In the genomic region with DNA sequence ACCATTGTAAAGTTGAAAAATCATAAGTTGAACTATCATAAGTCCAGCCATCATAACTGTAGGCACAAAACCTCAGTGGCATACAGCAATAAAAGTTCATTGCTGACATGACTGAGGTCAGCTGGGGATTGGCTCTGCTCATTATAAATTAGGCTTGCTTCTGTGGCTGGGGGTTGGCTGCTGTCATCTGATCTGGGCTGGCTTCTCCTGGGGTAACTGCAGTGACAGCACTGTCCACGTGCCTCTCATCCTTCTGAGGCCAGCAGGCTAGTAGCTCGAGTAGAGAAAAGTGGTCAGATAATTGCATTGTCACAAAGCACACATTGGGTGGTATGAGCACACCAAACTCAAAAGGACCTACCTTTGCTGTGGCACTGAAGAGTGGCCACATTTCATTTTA, we compare ENCODE assay signal across 13 cellular contexts. TPM values are rescaled to one million over a fixed set of nuclear protein-coding genes. Genes with fewer than 3 reads are reported as not detected.
DNase-seq lines count a peak whose midpoint lies in the region; ATAC-seq lines count a peak whose summit lies in the region.
"Had no signal": no experiment of that assay in that cellular context is flagged by ENCODE, and none has a peak within 500 bp of the region (broad histone marks: within the 10 kb centered on the region; RNA-seq: fewer than 3 reads in every experiment).

No MANE protein-coding gene starts in this region.

- H3K4me1 ChIP-seq in subcutaneous abdominal adipose tissue (ENCODE audit: control insufficient read depth in 5 of 5, insufficient read depth in 5 of 5, low read length in 5 of 5): peaks cover 0 to 58% (median 32%) of the 10 kb centered on the region in 5 donors
- H3K4me1 ChIP-seq: BE2C had no signal

- peak overlapping the region; percentile 78 for H3K27ac ChIP-seq in subcutaneous abdominal adipose tissue (ENCODE audit: low read depth, low read length)

- no peaks in the 10 kb centered on the region for H3K36me3 ChIP-seq in subcutaneous abdominal adipose tissue (ENCODE audit: control insufficient read depth in 5 of 5, insufficient read depth in 5 of 5, low read length in 5 of 5)
- H3K36me3 ChIP-seq: BE2C, tibial artery had no signal

- peaks cover 3% of the 10 kb centered on the region for H3K9me3 Mint-ChIP-seq in activated naive CD4-positive, alpha-beta T cell treated with anti-CD3 and anti-CD28 coated beads, Interleukin-2, amount 10 ng/mL, durations not matched to agents 7 days and 5 days

- H3K4me3 Mint-ChIP-seq in activated naive CD4-positive, alpha-beta T cell treated with anti-CD3 and anti-CD28 coated beads, Interleukin-2, amount 10 ng/mL, durations not matched to agents 7 days and 5 days: no peak overlapping the region

- H3K27ac Mint-ChIP-seq in activated naive CD4-positive, alpha-beta T cell treated with anti-CD3 and anti-CD28 coated beads, Interleukin-2, amount 10 ng/mL, durations not matched to agents 7 days and 5 days: peak overlapping the region; percentile 94

- no peak overlapping the region for H3K4me3 ChIP-seq in subcutaneous abdominal adipose tissue (ENCODE audit: low read depth in 1 of 5, low read length in 5 of 5)
- H3K4me3 ChIP-seq: tibial artery had no signal

- H3K9me3 ChIP-seq in subcutaneous abdominal adipose tissue (ENCODE audit: control insufficient read depth in 5 of 5, low read length in 5 of 5): peaks cover 0 to 3% (median 0%) of the 10 kb centered on the region in 5 donors
- H3K9me3 ChIP-seq: BE2C, tibial artery had no signal

- peaks cover 35% of the 10 kb centered on the region for H3K36me3 Mint-ChIP-seq in activated naive CD4-positive, alpha-beta T cell treated with anti-CD3 and anti-CD28 coated beads, Interleukin-2, amount 10 ng/mL, durations not matched to agents 7 days and 5 days

- no peaks in the 10 kb centered on the region for H3K27me3 Mint-ChIP-seq in activated naive CD4-positive, alpha-beta T cell treated with anti-CD3 and anti-CD28 coated beads, Interleukin-2, amount 10 ng/mL, durations not matched to agents 7 days and 5 days

- CTCF ChIA-PET in activated naive CD4-positive, alpha-beta T cell treated with anti-CD3 and anti-CD28 coated beads, Interleukin-2, amount 10 ng/mL, durations not matched to agents 7 days and 5 days (lab: Charles Lee): interaction anchor here (0.8 to 3.5 kb wide), 8 partner anchors 8 to 88 kb away, joined by 3 to 24 read pairs (median 9); no protein-coding TSS in a partner anchor

- no peak for DNase-seq in activated naive CD4-positive, alpha-beta T cell treated with anti-CD3 and anti-CD28 coated beads, Interleukin-2, amount 10 ng/mL, durations not matched to agents 7 days and 5 days
- DNase-seq in activated naive CD4-positive, alpha-beta T cell (lab: John Stamatoyannopoulos, UW): no peak
- peak; percentile 30 for DNase-seq in SK-N-DZ (ENCODE audit: low spot score)
- DNase-seq in islet precursor cell: peak; percentile 41
- DNase-seq in iPS-NIHi11 (ENCODE audit: low spot score): no peak
- DNase-seq in GM19240 (ENCODE audit: insufficient read length, low spot score): no peak
- DNase-seq: amniotic stem cell; BE2C; HCEC 1CT; stimulated activated CD4-positive, alpha-beta T cell treated with anti-CD3 and anti-CD28 coated beads, Interleukin-2, amount 100 ng/mL, for 24 hours had no signal

- no peak for ATAC-seq in HG03342 (IDR thresholded peaks at IDR 0.05; ENCODE audit: unreplicated experiment)

- H3K4me1 Mint-ChIP-seq in activated naive CD4-positive, alpha-beta T cell treated with anti-CD3 and anti-CD28 coated beads, Interleukin-2, amount 10 ng/mL, durations not matched to agents 7 days and 5 days: peaks cover 94% of the 10 kb centered on the region

- H3K27me3 ChIP-seq in subcutaneous abdominal adipose tissue (ENCODE audit: control insufficient read depth in 5 of 5, insufficient read depth in 4 of 5, low read length in 5 of 5): no peaks in the 10 kb centered on the region
- H3K27me3 ChIP-seq: BE2C, tibial artery had no signal

- no peak overlapping the region for H3K9ac ChIP-seq in subcutaneous abdominal adipose tissue (ENCODE audit: low read length in 5 of 5)

RNA-seq across cellular contexts. Expression of gene CMTM7, which starts 31.3 kb away (rescaled TPM):
- polyA plus RNA-seq in SK-N-DZ (2014; cell fraction: cytosol; rRNA removed): 24.8 and 27.4 TPM in 2 replicates
- 18.6 and 22.5 TPM in 2 replicates for polyA plus RNA-seq in SK-N-DZ (2014; cell fraction: nucleus; rRNA removed)

Comparison
In these comparisons a context has a peak if more than half of its experiments do, and no peak if none do; other contexts are left out.
1. DNase-seq: peak in SK-N-DZ (single experiment) and islet precursor cell (single experiment); none in activated naive CD4-positive, alpha-beta T cell treated with anti-CD3 and anti-CD28 coated beads, Interleukin-2, amount 10 ng/mL, durations not matched to agents 7 days and 5 days (single experiment), activated naive CD4-positive, alpha-beta T cell (0 of 4), iPS-NIHi11 (single experiment) and GM19240 (single experiment).